ENCODE assay signal across 8 cellular contexts in genomic region chr17:83200231-83200699, GRCh38.
A peak's percentile ranks its signal among the peaks of the same experiment; 100 is the strongest.
DNase-seq lines count a peak whose midpoint lies in the region; FAIRE-seq and TF ChIP-seq lines count a peak whose summit lies in the region.

No MANE protein-coding gene starts in this region.

- DNase-seq in GM04503 (ENCODE audit: low read depth) = peak; percentile 50
- DNase-seq in SIG-M5 treated with dmso at 0.1 percent for 504 hours (lab: John Stamatoyannopoulos, UW; ENCODE audit: unreplicated experiment) = peak; percentile 86
- peak; percentile 52 for DNase-seq in astrocyte of the spinal cord (ENCODE audit: low read depth, low spot score)
- no peak for DNase-seq in nephron progenitor cell
- DNase-seq in vagina (ENCODE audit: extremely low spot score in 2 of 2) = no peak
- DNase-seq in SHP77 (lab: John Stamatoyannopoulos, UW) = no peak
- no peak for DNase-seq in GM12892 (ENCODE audit: insufficient read length)
- no peak for DNase-seq in germinal center (ENCODE audit: low spot score)

- H3K27me3 ChIP-seq in vagina = no peaks in the 10 kb centered on the region

- H3K27me3 Mint-ChIP-seq in nephron progenitor cell (ENCODE audit: low read depth, poor library complexity) = peaks cover 29% of the 10 kb centered on the region

- TF ChIP-seq POLR2A in vagina (IDR thresholded peaks at IDR 0.05) (no peak), GM12892 (IDR thresholded peaks at IDR 0.05; ENCODE audit: low read depth, low read length) (no peak)

- H3K4me3 ChIP-seq in astrocyte of the spinal cord (ENCODE audit: low read depth, low read length) (no peak overlapping the region), vagina (no peak overlapping the region)

- in situ Hi-C loops in astrocyte of the spinal cord (cut with HindIII; ENCODE audit: low sequenced_read_pairs) = no loop called here

- H3K27ac ChIP-seq in vagina = peak overlapping the region; percentile 95

- peaks cover 19% of the 10 kb centered on the region for H3K4me1 Mint-ChIP-seq in nephron progenitor cell

- H3K36me3 ChIP-seq in vagina = no peaks in the 10 kb centered on the region

- peak overlapping the region; percentile 36 for H3K27ac Mint-ChIP-seq in nephron progenitor cell

- no peak overlapping the region for H3K4me3 Mint-ChIP-seq in nephron progenitor cell

- H3K9me3 Mint-ChIP-seq in nephron progenitor cell = peaks cover 35% of the 10 kb centered on the region

- no peaks in the 10 kb centered on the region for H3K9me3 ChIP-seq in vagina

- peaks cover 81% of the 10 kb centered on the region for H3K4me1 ChIP-seq in vagina

- TF ChIP-seq CTCF in astrocyte of the spinal cord (IDR thresholded peaks at IDR 0.05; ENCODE audit: low read depth, low read length) = no peak
- TF ChIP-seq CTCF in nephron progenitor cell (IDR thresholded peaks at IDR 0.05) = no peak
- no peak for TF ChIP-seq CTCF in vagina (IDR thresholded peaks at IDR 0.05)

- intact Hi-C loops in vagina (cut with DNase I) = no loop called here

- H3K36me3 Mint-ChIP-seq in nephron progenitor cell (ENCODE audit: low read depth) = no peaks in the 10 kb centered on the region

- no peak for FAIRE-seq in GM12892 (lab: Jason Lieb, UNC)

Comparison
In these comparisons a context has a peak if more than half of its experiments do, and no peak if none do; other contexts are left out.
1. DNase-seq: peak in GM04503 (single experiment), SIG-M5 treated with dmso at 0.1 percent for 504 hours (single experiment) and astrocyte of the spinal cord (single experiment); none in nephron progenitor cell (single experiment), vagina (0 of 2), SHP77 (0 of 2), GM12892 (single experiment) and germinal center (single experiment).